ENCODE assay signal across 20 cellular contexts in genomic region chr5:5688194-5688924, GRCh38.
"Had no signal": no experiment of that assay in that cellular context is flagged by ENCODE, and none has a peak within 500 bp of the region (broad histone marks: within the 10 kb centered on the region; RNA-seq: fewer than 3 reads in every experiment).

No MANE protein-coding gene starts in this region.

- H3K27me3 ChIP-seq: body of pancreas, foreskin keratinocyte, stomach had no signal

- H3K4me3 Mint-ChIP-seq: activated CD4-positive, alpha-beta memory T cell treated with anti-CD3 and anti-CD28 coated beads, Interleukin-2, amount 10 ng/mL, durations not matched to agents 7 days and 5 days; activated CD8-positive, alpha-beta memory T cell treated with anti-CD3 and anti-CD28 coated beads, Interleukin-2, amount 10 ng/mL, durations not matched to agents 7 days and 5 days; activated naive CD8-positive, alpha-beta T cell treated with anti-CD3 and anti-CD28 coated beads, Interleukin-2, amount 10 ng/mL, durations not matched to agents 7 days and 5 days; mesothelial cell of epicardium; stimulated activated effector memory CD8-positive, alpha-beta T cell treated with anti-CD3 and anti-CD28 coated beads, Interleukin-12 subunit alpha, Interleukin-12 subunit beta, amount 100 ng/mL, for 72 hours had no signal

- H3K4me1 ChIP-seq: body of pancreas, foreskin keratinocyte had no signal

- DNase-seq: activated CD4-positive, alpha-beta memory T cell treated with anti-CD3 and anti-CD28 coated beads, Interleukin-2, amount 10 ng/mL, durations not matched to agents 7 days and 5 days; activated CD4-positive, alpha-beta T cell treated with anti-CD3 and anti-CD28 coated beads for 48 hours; activated CD4-positive, CD25-positive, alpha-beta regulatory T cell; activated CD8-positive, alpha-beta memory T cell treated with anti-CD3 and anti-CD28 coated beads, Interleukin-2, amount 10 ng/mL, durations not matched to agents 7 days and 5 days; activated naive CD4-positive, alpha-beta T cell; activated naive CD8-positive, alpha-beta T cell treated with anti-CD3 and anti-CD28 coated beads, Interleukin-2, amount 10 ng/mL, durations not matched to agents 7 days and 5 days; body of pancreas; central memory CD4-positive, alpha-beta T cell; dorsolateral prefrontal cortex; foreskin keratinocyte; glutamatergic neuron; stimulated activated CD4-positive, alpha-beta T cell treated with anti-CD3 and anti-CD28 coated beads, Interleukin-4, amount 100 ng/mL, for 1 hour; stomach; T1000; trophoblast cell had no signal

- H3K36me3 ChIP-seq: stomach had no signal

- H3K27ac Mint-ChIP-seq: activated CD4-positive, alpha-beta memory T cell treated with anti-CD3 and anti-CD28 coated beads, Interleukin-2, amount 10 ng/mL, durations not matched to agents 7 days and 5 days; activated CD8-positive, alpha-beta memory T cell treated with anti-CD3 and anti-CD28 coated beads, Interleukin-2, amount 10 ng/mL, durations not matched to agents 7 days and 5 days; activated naive CD8-positive, alpha-beta T cell treated with anti-CD3 and anti-CD28 coated beads, Interleukin-2, amount 10 ng/mL, durations not matched to agents 7 days and 5 days; mesothelial cell of epicardium; stimulated activated effector memory CD8-positive, alpha-beta T cell treated with anti-CD3 and anti-CD28 coated beads, Interleukin-12 subunit alpha, Interleukin-12 subunit beta, amount 100 ng/mL, for 72 hours had no signal

- H3K4me3 ChIP-seq: body of pancreas, dorsolateral prefrontal cortex, lung, skin epidermis, stomach had no signal

- H3K36me3 Mint-ChIP-seq: activated CD8-positive, alpha-beta memory T cell treated with anti-CD3 and anti-CD28 coated beads, Interleukin-2, amount 10 ng/mL, durations not matched to agents 7 days and 5 days; activated naive CD8-positive, alpha-beta T cell treated with anti-CD3 and anti-CD28 coated beads, Interleukin-2, amount 10 ng/mL, durations not matched to agents 7 days and 5 days; mesothelial cell of epicardium; stimulated activated effector memory CD8-positive, alpha-beta T cell treated with anti-CD3 and anti-CD28 coated beads, Interleukin-12 subunit alpha, Interleukin-12 subunit beta, amount 100 ng/mL, for 72 hours had no signal

- H3K4me1 Mint-ChIP-seq: activated CD4-positive, alpha-beta memory T cell treated with anti-CD3 and anti-CD28 coated beads, Interleukin-2, amount 10 ng/mL, durations not matched to agents 7 days and 5 days; activated CD8-positive, alpha-beta memory T cell treated with anti-CD3 and anti-CD28 coated beads, Interleukin-2, amount 10 ng/mL, durations not matched to agents 7 days and 5 days; activated naive CD8-positive, alpha-beta T cell treated with anti-CD3 and anti-CD28 coated beads, Interleukin-2, amount 10 ng/mL, durations not matched to agents 7 days and 5 days; stimulated activated effector memory CD8-positive, alpha-beta T cell treated with anti-CD3 and anti-CD28 coated beads, Interleukin-12 subunit alpha, Interleukin-12 subunit beta, amount 100 ng/mL, for 72 hours had no signal

- H3K9me3 ChIP-seq: body of pancreas had no signal

- H3K27ac ChIP-seq: body of pancreas, epithelial cell of prostate, foreskin keratinocyte, skin epidermis, stomach had no signal

- H3K9me3 Mint-ChIP-seq: activated CD4-positive, alpha-beta memory T cell treated with anti-CD3 and anti-CD28 coated beads, Interleukin-2, amount 10 ng/mL, durations not matched to agents 7 days and 5 days had no signal
